Comparison of ENCODE assay signal across 29 cellular contexts in the genomic region with DNA sequence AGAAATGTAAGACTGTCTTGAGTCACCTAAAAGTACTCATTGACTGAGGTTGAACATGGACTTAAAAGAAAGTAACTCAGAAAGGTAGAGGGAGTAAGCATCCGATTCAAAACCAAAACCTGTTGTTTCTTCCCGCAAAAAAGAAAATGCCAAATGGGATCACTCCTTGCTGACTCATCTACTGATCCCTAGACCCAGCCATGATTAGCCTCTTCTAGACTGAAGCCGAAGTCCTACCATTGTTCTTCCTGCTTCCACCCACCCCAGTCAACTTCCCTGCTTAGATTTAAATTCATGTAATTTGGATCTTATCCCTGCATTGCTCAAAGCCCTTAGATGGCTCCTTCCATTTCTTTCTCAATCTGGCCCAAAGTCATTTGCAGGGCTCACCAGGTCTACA.
DNase-seq lines count a peak whose midpoint lies in the region; ATAC-seq and TF ChIP-seq lines count a peak whose summit lies in the region.
"Had no signal": no experiment of that assay in that cellular context is flagged by ENCODE, and none has a peak within 500 bp of the region (broad histone marks: within the 10 kb centered on the region; RNA-seq: fewer than 3 reads in every experiment).

No MANE protein-coding gene starts in this region.

- H3K9me2 ChIP-seq in GM23338 (ENCODE audit: insufficient read depth): peaks cover 10% of the 10 kb centered on the region

- no peak overlapping the region for H3K23ac ChIP-seq in IMR-90 (ENCODE audit: low read depth, low read length)

- intact Hi-C loops in IMR-90 (cut with micrococcal nuclease): no loop called here

- no peak overlapping the region for H3K27ac ChIP-seq in IMR-90 (ENCODE audit: insufficient read depth, low read length)
- H3K27ac ChIP-seq in GM23338 (ENCODE audit: low read depth): no peak overlapping the region
- H3K27ac ChIP-seq: KMS-11, PC-9, SJSA1 had no signal

- H3K79me2 ChIP-seq in GM23338 (replicated peaks; ENCODE audit: insufficient read depth): no peaks in the 10 kb centered on the region

- H3K27ac Mint-ChIP-seq in GM23338: no peak overlapping the region
- H3K27ac Mint-ChIP-seq: HFFc6, IgD-negative memory B cell had no signal

- H3K18ac ChIP-seq in IMR-90 (ENCODE audit: low read depth, low read length): no peak overlapping the region

- in situ Hi-C loops in IMR-90 (cut with MboI; ENCODE audit: low sequenced_read_pairs): no loop called here

- DNase-seq in Daoy (ENCODE audit: low read depth) (peak; percentile 11), IMR-90 (peak; percentile 22), astrocyte of the hippocampus (ENCODE audit: low read depth, low spot score) (peak; percentile 3), fibroblast of pulmonary artery (ENCODE audit: low read depth) (peak; percentile 1), SKM-1 treated with dmso at 0.1 percent for 144 hours (lab: John Stamatoyannopoulos, UW; ENCODE audit: unreplicated experiment) (no peak), DMS 273 treated with DMSO at 0.1 percent for 48 hours (lab: John Stamatoyannopoulos, UW) (no peak), GM23338 (ENCODE audit: low spot score) (no peak)
- DNase-seq in activated CD4-positive, CD25-positive, alpha-beta regulatory T cell (lab: John Stamatoyannopoulos, UW): no peak
- DNase-seq: 8988T; ACHN; Calu3; DMS153; DND-41; HFFc6; MM.1S; NCI-H1048; NCI-H1417; NCI-H1694; NCI-H2029 treated with DMSO at 0.1 percent for 48 hours; NCI-H446 treated with DMSO at 0.1 percent for 48 hours; NCI-H526; NCI-H82; NK-92 treated with Interleukin-12 subunit alpha and Interleukin-12 subunit beta, amount 100 ng/mL, for 24 hours; PC-9; Right ventricle myocardium superior; RPMI8226 had no signal

- dilution Hi-C loops in IMR-90 (cut with HindIII; ENCODE audit: low sequenced_read_pairs, unreplicated experiment): no loop called here

- WGBS in IMR-90 (ENCODE audit: extremely low coverage in 2 of 2, insufficient read length in 1 of 2), 2 experiments: no CpG with 5 or more reads among the region's 3 CpGs

- no peaks in the 10 kb centered on the region for H3K79me1 ChIP-seq in IMR-90 (ENCODE audit: low read depth in 1 of 2, low read length in 2 of 2)

- no peaks in the 10 kb centered on the region for H3K9me3 ChIP-seq in IMR-90 (ENCODE audit: control insufficient read depth, insufficient read depth, low read length)

- no peaks in the 10 kb centered on the region for H3K9me1 ChIP-seq in IMR-90 (ENCODE audit: insufficient read depth, low read length)

- H3K27me3 Mint-ChIP-seq in GM23338 (ENCODE audit: insufficient read depth, low read depth, poor library complexity): no peaks in the 10 kb centered on the region
- H3K27me3 Mint-ChIP-seq: IgD-negative memory B cell had no signal

- no peak overlapping the region for H2BK120ac ChIP-seq in IMR-90 (ENCODE audit: low read depth, low read length)

- ATAC-seq in IMR-90 (ENCODE audit: low read depth) (no peak), GM23338 (no peak)

- H3K36me3 Mint-ChIP-seq in GM23338 (ENCODE audit: low read depth): peaks cover 12% of the 10 kb centered on the region
- H3K36me3 Mint-ChIP-seq: IgD-negative memory B cell had no signal

- no peak overlapping the region for H3K4ac ChIP-seq in IMR-90 (ENCODE audit: low read depth, low read length)

- H3K4me3 Mint-ChIP-seq in GM23338: no peak overlapping the region
- H3K4me3 Mint-ChIP-seq: HFFc6, IgD-negative memory B cell had no signal

- H3K4me1 ChIP-seq in IMR-90 (ENCODE audit: control insufficient read depth, insufficient read depth, low read length) (no peaks in the 10 kb centered on the region), GM23338 (ENCODE audit: insufficient read depth) (no peaks in the 10 kb centered on the region)
- H3K4me1 ChIP-seq: SJSA1 had no signal

- no peak overlapping the region for H2BK15ac ChIP-seq in IMR-90 (ENCODE audit: low read depth, low read length)

- H3K27me3 ChIP-seq in IMR-90 (ENCODE audit: control insufficient read depth, insufficient read depth, low read length): no peaks in the 10 kb centered on the region
- no peaks in the 10 kb centered on the region for H3K27me3 ChIP-seq in GM23338 (ENCODE audit: insufficient read depth)
- H3K27me3 ChIP-seq: SJSA1 had no signal

- no TSS peak for BruUV-seq in IMR-90 (replicated peaks; lab: Mats Ljungman, UMichigan)

- H2AK9ac ChIP-seq in IMR-90 (replicated peaks; ENCODE audit: low read depth, low read length, poor library complexity): no peak overlapping the region

- no peak overlapping the region for H3K4me3 ChIP-seq in IMR-90 (ENCODE audit: insufficient read depth, low read depth, low read length)
- no peak overlapping the region for H3K4me3 ChIP-seq in fibroblast of pulmonary artery (replicated peaks; ENCODE audit: low read depth, low read length)
- H3K4me3 ChIP-seq in GM23338: no peak overlapping the region
- H3K4me3 ChIP-seq: PC-9, SJSA1 had no signal

- no peaks in the 10 kb centered on the region for H3K4me1 Mint-ChIP-seq in GM23338
- H3K4me1 Mint-ChIP-seq: IgD-negative memory B cell had no signal

- CTCF ChIA-PET in IMR-90 (lab: Yijun Ruan, JAX): no interaction called here

- no peak overlapping the region for H2AFZ ChIP-seq in IMR-90 (replicated peaks; ENCODE audit: low read length, poor library complexity)
- no peak overlapping the region for H2AFZ ChIP-seq in GM23338
- H2AFZ ChIP-seq: PC-9 had no signal

- no peak overlapping the region for H2AK5ac ChIP-seq in IMR-90 (ENCODE audit: low read depth, low read length)

- H3K9me3 Mint-ChIP-seq in GM23338: peaks cover 28% of the 10 kb centered on the region
- H3K9me3 Mint-ChIP-seq: HFFc6 had no signal

- no peak overlapping the region for H4K91ac ChIP-seq in IMR-90 (ENCODE audit: insufficient read depth, low read depth, low read length)

- H3F3A ChIP-seq in GM23338 (replicated peaks; ENCODE audit: low read depth): no peaks in the 10 kb centered on the region

- H3K9ac ChIP-seq in IMR-90 (ENCODE audit: low read depth, low read length): no peak overlapping the region
- H3K9ac ChIP-seq: KMS-11 had no signal

- H2BK20ac ChIP-seq in IMR-90 (ENCODE audit: low read depth, low read length): no peak overlapping the region

- TF ChIP-seq POLR2A in IMR-90 (IDR thresholded peaks at IDR 0.05; ENCODE audit: low read depth, low read length): no peak

- no peak for TF ChIP-seq RAD21 in IMR-90 (IDR thresholded peaks at IDR 0.05; ENCODE audit: low read length)

- no peak overlapping the region for H3K14ac ChIP-seq in IMR-90 (replicated peaks; ENCODE audit: low read depth, low read length)

- TF ChIP-seq CTCF in IMR-90 (conservative IDR thresholded peaks at IDR 0.05; ENCODE audit: low read depth, low read length) (no peak), fibroblast of pulmonary artery (IDR thresholded peaks at IDR 0.05; ENCODE audit: low read length, missing control alignments) (no peak), GM23338 (conservative IDR thresholded peaks at IDR 0.05; ENCODE audit: low read depth in 2 of 2) (no peak)

- no peak overlapping the region for H3K56ac ChIP-seq in IMR-90 (ENCODE audit: extremely low read depth, insufficient read depth, low read length)

- no peaks in the 10 kb centered on the region for H4K20me1 ChIP-seq in IMR-90 (ENCODE audit: insufficient read depth, low read length)
- H4K20me1 ChIP-seq in GM23338 (replicated peaks; ENCODE audit: insufficient read depth): no peaks in the 10 kb centered on the region

- H3K4me2 ChIP-seq in IMR-90 (ENCODE audit: low read depth, low read length) (no peak overlapping the region), GM23338 (no peak overlapping the region)
- H3K4me2 ChIP-seq: KMS-11, PC-9 had no signal

- POLR2A ChIA-PET in IMR-90 (lab: Charles Lee; ENCODE audit: unreplicated experiment): no interaction called here

- H4K5ac ChIP-seq in IMR-90 (ENCODE audit: low read depth, low read length): no peak overlapping the region

- H4K8ac ChIP-seq in IMR-90 (ENCODE audit: low read depth in 2 of 2, low read length in 2 of 2): no peak overlapping the region

- H2BK5ac ChIP-seq in IMR-90 (ENCODE audit: low read depth, low read length, poor library complexity, severe bottlenecking): no peak overlapping the region

- H3K36me3 ChIP-seq in IMR-90 (ENCODE audit: control insufficient read depth, insufficient read depth, low read length) (no peaks in the 10 kb centered on the region), GM23338 (ENCODE audit: insufficient read depth) (peaks cover 5% of the 10 kb centered on the region; the same call in 1 of the 2 replicates)
- H3K36me3 ChIP-seq: SJSA1 had no signal

TF ChIP-seq in IMR-90, 13 proteins besides CTCF, POLR2A, EP300 and RAD21 (continues in another document):
- no peak for TF ChIP-seq FOS (IDR thresholded peaks at IDR 0.05; ENCODE audit: low read depth, low read length)
- TF ChIP-seq, protein P1, sequence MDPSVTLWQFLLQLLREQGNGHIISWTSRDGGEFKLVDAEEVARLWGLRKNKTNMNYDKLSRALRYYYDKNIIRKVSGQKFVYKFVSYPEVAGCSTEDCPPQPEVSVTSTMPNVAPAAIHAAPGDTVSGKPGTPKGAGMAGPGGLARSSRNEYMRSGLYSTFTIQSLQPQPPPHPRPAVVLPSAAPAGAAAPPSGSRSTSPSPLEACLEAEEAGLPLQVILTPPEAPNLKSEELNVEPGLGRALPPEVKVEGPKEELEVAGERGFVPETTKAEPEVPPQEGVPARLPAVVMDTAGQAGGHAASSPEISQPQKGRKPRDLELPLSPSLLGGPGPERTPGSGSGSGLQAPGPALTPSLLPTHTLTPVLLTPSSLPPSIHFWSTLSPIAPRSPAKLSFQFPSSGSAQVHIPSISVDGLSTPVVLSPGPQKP (IDR thresholded peaks at IDR 0.05; ENCODE audit: borderline replicate concordance, low read depth, low read length): no peak

TF ChIP-seq in GM23338, 12 proteins besides CTCF, POLR2A, EP300 and RAD21 (continues in another document):
- TF ChIP-seq CREB1 (CRISPR knock-in tag; IDR thresholded peaks at IDR 0.05; ENCODE audit: low read depth) (no peak), ZNF114 (CRISPR knock-in tag; IDR thresholded peaks at IDR 0.05) (no peak), ETS1 (IDR thresholded peaks at IDR 0.05) (no peak), NANOG (IDR thresholded peaks at IDR 0.05; ENCODE audit: borderline replicate concordance) (no peak), EZH2 (IDR thresholded peaks at IDR 0.05; ENCODE audit: low read depth, unreplicated experiment) (no peak), EZH2phosphoT487 (IDR thresholded peaks at IDR 0.05; ENCODE audit: unreplicated experiment) (no peak), STAT1 (IDR thresholded peaks at IDR 0.05; ENCODE audit: unreplicated experiment) (no peak)

Comparison
In these comparisons a context has a peak if more than half of its experiments do, and no peak if none do; other contexts are left out.
1. DNase-seq: peak in Daoy (single experiment), IMR-90 (single experiment), astrocyte of the hippocampus (single experiment) and fibroblast of pulmonary artery (single experiment); none in SKM-1 treated with dmso at 0.1 percent for 144 hours (single experiment), activated CD4-positive, CD25-positive, alpha-beta regulatory T cell (0 of 4), DMS 273 treated with DMSO at 0.1 percent for 48 hours (single experiment) and GM23338 (single experiment).